ENCODE assay signal across 32 cellular contexts in the genomic region with DNA sequence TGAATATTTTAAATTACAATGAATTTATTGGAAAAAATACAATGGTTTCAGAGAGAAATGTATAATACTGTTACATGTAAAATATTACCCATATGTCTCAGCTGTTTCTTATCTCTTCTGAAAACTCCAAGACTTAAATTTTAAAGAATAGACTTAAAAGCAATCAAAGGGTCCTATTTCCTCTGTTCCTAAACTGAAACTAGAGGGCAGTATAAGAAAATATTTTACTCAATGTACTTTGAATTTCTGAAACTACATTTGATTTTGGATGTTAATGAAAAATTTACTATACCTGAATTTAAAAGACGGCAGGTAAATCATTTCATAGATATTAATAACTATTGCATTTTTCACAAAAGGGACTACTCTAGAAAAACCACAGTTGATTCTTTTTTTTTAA.
A peak's percentile ranks its signal among the peaks of the same experiment; 100 is the strongest.
DNase-seq lines count a peak whose midpoint lies in the region; ATAC-seq, FAIRE-seq and TF ChIP-seq lines count a peak whose summit lies in the region.
"Had no signal": no experiment of that assay in that cellular context is flagged by ENCODE, and none has a peak within 500 bp of the region (broad histone marks: within the 10 kb centered on the region; RNA-seq: fewer than 3 reads in every experiment).

No MANE protein-coding gene starts in this region.

- intact Hi-C loops in HepG2 (cut with micrococcal nuclease; ENCODE audit: unreplicated experiment) (no loop called here), right lobe of liver (cut with DNase I) (no loop called here), sigmoid colon (cut with DNase I) (no loop called here)
- intact Hi-C loops in activated CD4-positive, alpha-beta T cell treated with anti-CD3 and anti-CD28 coated beads for 36 hours (cut with DNase I, micrococcal nuclease): no loop called here

- H3K4me3 ChIP-seq in HepG2 (replicated peaks in 1 of 3; ENCODE audit: insufficient read depth in 1 of 3, low read depth in 2 of 3, low read length in 3 of 3) (no peak overlapping the region), right lobe of liver (no peak overlapping the region), OCI-LY3 (ENCODE audit: low read length) (no peak overlapping the region), sigmoid colon (no peak overlapping the region)
- H3K4me3 ChIP-seq: BLaER1 treated with 17β-estradiol and CSF1 and Interleukin-3, amounts not matched to agents 10 nM and 100 nM; breast epithelium; coronary artery; GM23338; MG63; prostate gland had no signal

- H3K9ac ChIP-seq in HepG2 (ENCODE audit: insufficient read depth, low read depth, low read length) (no peak overlapping the region), OCI-LY3 (ENCODE audit: low read length) (no peak overlapping the region)
- H3K9ac ChIP-seq: BLaER1 treated with 17β-estradiol and CSF1 and Interleukin-3, amounts not matched to agents 10 nM and 100 nM had no signal

- TF ChIP-seq POLR2A in HepG2 (IDR thresholded peaks at IDR 0.05; ENCODE audit: insufficient read depth in 1 of 2, low read depth in 2 of 2, low read length in 2 of 2) (no peak), right lobe of liver (IDR thresholded peaks at IDR 0.05) (no peak), sigmoid colon (IDR thresholded peaks at IDR 0.05) (no peak)

- H3K4me1 ChIP-seq in HepG2 (ENCODE audit: insufficient read depth, low read length): no peaks in the 10 kb centered on the region
- H3K4me1 ChIP-seq in right lobe of liver: no peaks in the 10 kb centered on the region
- no peaks in the 10 kb centered on the region for H3K4me1 ChIP-seq in OCI-LY3 (ENCODE audit: low read length)
- H3K4me1 ChIP-seq in sigmoid colon: no peaks in the 10 kb centered on the region
- H3K4me1 ChIP-seq: BLaER1 treated with 17β-estradiol and CSF1 and Interleukin-3, amounts not matched to agents 10 nM and 100 nM; breast epithelium; prostate gland had no signal

- no peak overlapping the region for H3K4me3 Mint-ChIP-seq in chondrocyte (ENCODE audit: unreplicated experiment)
- no peak overlapping the region for H3K4me3 Mint-ChIP-seq in osteocyte (ENCODE audit: unreplicated experiment)
- no peak overlapping the region for H3K4me3 Mint-ChIP-seq in activated CD4-positive, alpha-beta T cell treated with anti-CD3 and anti-CD28 coated beads for 36 hours
- H3K4me3 Mint-ChIP-seq: activated naive CD4-positive, alpha-beta T cell treated with anti-CD3 and anti-CD28 coated beads for 36 hours; activated T-helper 1 cell treated with anti-CD3 and anti-CD28 coated beads, Interleukin-12 subunit alpha, Interleukin-12 subunit beta, Interleukin-2, Interleukin-4 antibody, amounts not matched to agents 30 ng/mL and 10 ng/mL and 1 ng/mL, durations not matched to agents 14 hours and 24 hours and 36 hours; GM23338; stimulated activated memory B cell treated with anti-CD40 and anti-IgM and Interleukin-4, amounts not matched to agents 10 μg/mL and 1 μg/mL and 100 μg/mL, for 72 hours; T-helper 2 cell treated with Interferon-gamma antibody and Interleukin-4, amounts not matched to agents 5 μg/mL and 100 μg/mL, for 36 hours; type B pancreatic cell had no signal

- no peaks in the 10 kb centered on the region for H4K20me1 ChIP-seq in HepG2 (ENCODE audit: insufficient read depth, low read length)
- H4K20me1 ChIP-seq in OCI-LY3 (ENCODE audit: insufficient read depth, low read length): no peaks in the 10 kb centered on the region
- H4K20me1 ChIP-seq: BLaER1 treated with 17β-estradiol and CSF1 and Interleukin-3, amounts not matched to agents 10 nM and 100 nM had no signal

- POLR2A ChIA-PET in HepG2 (lab: Yijun Ruan, JAX) (no interaction called here), HEK293T (lab: Yijun Ruan, JAX) (no interaction called here)
- POLR2A ChIA-PET in activated CD4-positive, alpha-beta T cell treated with anti-CD3 and anti-CD28 coated beads for 36 hours (lab: Charles Lee): no interaction called here

- H3K27ac ChIP-seq in HepG2 (ENCODE audit: extremely low read length, insufficient read depth, low read length) (no peak overlapping the region), right lobe of liver (no peak overlapping the region), OCI-LY3 (ENCODE audit: low read length) (no peak overlapping the region), sigmoid colon (no peak overlapping the region)
- H3K27ac ChIP-seq: BLaER1 treated with 17β-estradiol and CSF1 and Interleukin-3, amounts not matched to agents 10 nM and 100 nM; breast epithelium; coronary artery; prostate gland; RWPE1 had no signal

- TF ChIP-seq CTCF in HepG2 (CRISPR knock-in tag; IDR thresholded peaks at IDR 0.05): no peak
- peak in 2 of 4 donors; percentile 8 to 14 for TF ChIP-seq CTCF in right lobe of liver (IDR thresholded peaks at IDR 0.05)
- peak; percentile 64 for TF ChIP-seq CTCF in OCI-LY3 (IDR thresholded peaks at IDR 0.05; ENCODE audit: low read depth, low read length)
- TF ChIP-seq CTCF in chondrocyte (IDR thresholded peaks at IDR 0.05): peak; percentile 68
- TF ChIP-seq CTCF in osteocyte (IDR thresholded peaks at IDR 0.05): peak; percentile 36
- TF ChIP-seq CTCF in sigmoid colon (IDR thresholded peaks at IDR 0.05): no peak

- DNase-seq in HepG2 (ENCODE audit: low spot score) (no peak), right lobe of liver (no peak), chondrocyte (ENCODE audit: low spot score) (no peak), osteocyte (ENCODE audit: extremely low spot score, unreplicated experiment) (no peak), HEK293T (ENCODE audit: extremely low spot score) (no peak), sigmoid colon (no peak)
- DNase-seq in activated CD4-positive, alpha-beta T cell treated with anti-CD3 and anti-CD28 coated beads for 36 hours: no peak
- DNase-seq: activated naive CD4-positive, alpha-beta T cell treated with anti-CD3 and anti-CD28 coated beads for 36 hours; Calu3; effector memory CD4-positive, alpha-beta T cell; EL; erythroblast; left ventricle myocardium superior; MG63; NCI-H1436; NCI-H345; NCI-H748 treated with DMSO at 0.1 percent for 48 hours; stimulated activated CD4-positive, alpha-beta T cell treated with anti-CD3 and anti-CD28 coated beads, Interleukin-4, amount 100 ng/mL, for 4 hours; substantia nigra had no signal

- H3K9me3 Mint-ChIP-seq in chondrocyte (ENCODE audit: low read depth): peaks cover 3% of the 10 kb centered on the region
- H3K9me3 Mint-ChIP-seq in osteocyte (ENCODE audit: unreplicated experiment): no peaks in the 10 kb centered on the region
- peaks cover 2% of the 10 kb centered on the region for H3K9me3 Mint-ChIP-seq in activated CD4-positive, alpha-beta T cell treated with anti-CD3 and anti-CD28 coated beads for 36 hours (ENCODE audit: low read depth)
- H3K9me3 Mint-ChIP-seq: activated T-helper 1 cell treated with anti-CD3 and anti-CD28 coated beads, Interleukin-12 subunit alpha, Interleukin-12 subunit beta, Interleukin-2, Interleukin-4 antibody, amounts not matched to agents 30 ng/mL and 10 ng/mL and 1 ng/mL, durations not matched to agents 14 hours and 24 hours and 36 hours; GM23338; stimulated activated memory B cell treated with anti-CD40 and anti-IgM and Interleukin-4, amounts not matched to agents 10 μg/mL and 1 μg/mL and 100 μg/mL, for 72 hours; T-helper 2 cell treated with Interferon-gamma antibody and Interleukin-4, amounts not matched to agents 5 μg/mL and 100 μg/mL, for 36 hours; type B pancreatic cell had no signal

- H3K27ac Mint-ChIP-seq in chondrocyte (ENCODE audit: unreplicated experiment) (no peak overlapping the region), osteocyte (ENCODE audit: unreplicated experiment) (no peak overlapping the region)
- no peak overlapping the region for H3K27ac Mint-ChIP-seq in activated CD4-positive, alpha-beta T cell treated with anti-CD3 and anti-CD28 coated beads for 36 hours
- H3K27ac Mint-ChIP-seq: activated naive CD4-positive, alpha-beta T cell treated with anti-CD3 and anti-CD28 coated beads for 36 hours; activated T-helper 1 cell treated with anti-CD3 and anti-CD28 coated beads, Interleukin-12 subunit alpha, Interleukin-12 subunit beta, Interleukin-2, Interleukin-4 antibody, amounts not matched to agents 30 ng/mL and 10 ng/mL and 1 ng/mL, durations not matched to agents 14 hours and 24 hours and 36 hours; GM23338; stimulated activated memory B cell treated with anti-CD40 and anti-IgM and Interleukin-4, amounts not matched to agents 10 μg/mL and 1 μg/mL and 100 μg/mL, for 72 hours; T-helper 2 cell treated with Interferon-gamma antibody and Interleukin-4, amounts not matched to agents 5 μg/mL and 100 μg/mL, for 36 hours; type B pancreatic cell had no signal

- H3K36me3 Mint-ChIP-seq in chondrocyte (ENCODE audit: low read depth) (no peaks in the 10 kb centered on the region), osteocyte (ENCODE audit: unreplicated experiment) (peaks cover 3% of the 10 kb centered on the region)
- peaks cover 31% of the 10 kb centered on the region for H3K36me3 Mint-ChIP-seq in activated CD4-positive, alpha-beta T cell treated with anti-CD3 and anti-CD28 coated beads for 36 hours (ENCODE audit: low read depth)

- no peak for TF ChIP-seq RAD21 in HepG2 (CRISPR knock-in tag; IDR thresholded peaks at IDR 0.05)

- no peak for ATAC-seq in HepG2
- ATAC-seq in right lobe of liver: no peak
- no peak for ATAC-seq in activated CD4-positive, alpha-beta T cell treated with anti-CD3 and anti-CD28 coated beads for 36 hours
- ATAC-seq: GM23338; left ventricle myocardium superior; stimulated activated memory B cell treated with anti-CD40 and anti-IgM and Interleukin-4, amounts not matched to agents 10 μg/mL and 1 μg/mL and 100 μg/mL, for 72 hours had no signal

- H2AFZ ChIP-seq in HepG2 (ENCODE audit: low read length): no peak overlapping the region
- H2AFZ ChIP-seq in OCI-LY3 (ENCODE audit: low read depth, low read length): no peak overlapping the region
- H2AFZ ChIP-seq: GM23338 had no signal

- H3K36me3 ChIP-seq in HepG2 (replicated peaks in 1 of 2; ENCODE audit: control insufficient read depth in 1 of 2, insufficient read depth in 2 of 2, low read length in 2 of 2): peaks cover 1 to 6% of the 10 kb centered on the region in 2 experiments; a peak in 1 of 5 replicates
- H3K36me3 ChIP-seq in right lobe of liver: no peaks in the 10 kb centered on the region
- H3K36me3 ChIP-seq in OCI-LY3 (replicated peaks; ENCODE audit: low read depth, low read length): peaks cover 3% of the 10 kb centered on the region
- no peaks in the 10 kb centered on the region for H3K36me3 ChIP-seq in sigmoid colon
- H3K36me3 ChIP-seq: MG63, prostate gland had no signal

- H3K27me3 Mint-ChIP-seq in chondrocyte (ENCODE audit: low read depth) (no peaks in the 10 kb centered on the region), osteocyte (ENCODE audit: unreplicated experiment) (no peaks in the 10 kb centered on the region)
- H3K27me3 Mint-ChIP-seq in activated CD4-positive, alpha-beta T cell treated with anti-CD3 and anti-CD28 coated beads for 36 hours: no peaks in the 10 kb centered on the region
- H3K27me3 Mint-ChIP-seq: stimulated activated memory B cell treated with anti-CD40 and anti-IgM and Interleukin-4, amounts not matched to agents 10 μg/mL and 1 μg/mL and 100 μg/mL, for 72 hours; type B pancreatic cell had no signal

- H3K27me3 ChIP-seq in HepG2 (ENCODE audit: control insufficient read depth in 1 of 2, insufficient read depth in 2 of 2, low read length in 2 of 2): no peaks in the 10 kb centered on the region
- H3K27me3 ChIP-seq in right lobe of liver: no peaks in the 10 kb centered on the region
- no peaks in the 10 kb centered on the region for H3K27me3 ChIP-seq in OCI-LY3 (ENCODE audit: low read depth, low read length)
- H3K27me3 ChIP-seq in sigmoid colon: no peaks in the 10 kb centered on the region
- H3K27me3 ChIP-seq: BLaER1 treated with 17β-estradiol and CSF1 and Interleukin-3, amounts not matched to agents 10 nM and 100 nM; breast epithelium; MG63 had no signal

- 100% methylated on average over 1 of the region's 1 CpG for WGBS in HepG2 (ENCODE audit: low lambda C conversion rate)
- WGBS in right lobe of liver (ENCODE audit: insufficient coverage, low coverage, low lambda C conversion rate, missing lambda C conversion rate): 89% methylated on average over 1 of the region's 1 CpG
- 95 to 96% methylated on average over 1 of the region's 1 CpG for WGBS in sigmoid colon, 2 donors

- H3K79me2 ChIP-seq in HepG2 (ENCODE audit: insufficient read depth, low read length) (no peaks in the 10 kb centered on the region), OCI-LY3 (ENCODE audit: low read length) (no peaks in the 10 kb centered on the region)

- TF ChIP-seq EP300 in HepG2 (IDR thresholded peaks at IDR 0.05; ENCODE audit: low read depth in 2 of 2, low read length in 2 of 2) (no peak), HepG2 (CRISPR knock-in tag; IDR thresholded peaks at IDR 0.05; ENCODE audit: borderline replicate concordance) (no peak), sigmoid colon (IDR thresholded peaks at IDR 0.05) (no peak)

- H3K9me3 ChIP-seq in HepG2 (ENCODE audit: low read length): no peaks in the 10 kb centered on the region
- no peaks in the 10 kb centered on the region for H3K9me3 ChIP-seq in right lobe of liver
- no peaks in the 10 kb centered on the region for H3K9me3 ChIP-seq in OCI-LY3 (ENCODE audit: insufficient read depth, low read length)
- H3K9me3 ChIP-seq in sigmoid colon: no peaks in the 10 kb centered on the region
- H3K9me3 ChIP-seq: BLaER1 treated with 17β-estradiol and CSF1 and Interleukin-3, amounts not matched to agents 10 nM and 100 nM; breast epithelium; prostate gland had no signal

- no peak for FAIRE-seq in HepG2 (lab: Jason Lieb, UNC)
- FAIRE-seq: GM12892, islet of Langerhans had no signal

- BruUV-seq in HepG2 (replicated peaks; lab: Mats Ljungman, UMichigan): no TSS peak

- CTCF ChIA-PET in HepG2 (lab: Yijun Ruan, JAX; ENCODE audit: low intra/inter-chr PET ratio, low total read pairs): no interaction called here
- CTCF ChIA-PET in activated CD4-positive, alpha-beta T cell treated with anti-CD3 and anti-CD28 coated beads for 36 hours (lab: Charles Lee): interaction anchor here (1.3 kb wide), 1 partner anchor 52 kb away, joined by 3 read pairs; no protein-coding TSS in a partner anchor
- CTCF ChIA-PET in HEK293T (lab: Yijun Ruan, JAX): no interaction called here

- H3K4me2 ChIP-seq in HepG2 (ENCODE audit: low read depth, low read length) (no peak overlapping the region), OCI-LY3 (ENCODE audit: low read length) (no peak overlapping the region)
- H3K4me2 ChIP-seq: BLaER1 treated with 17β-estradiol and CSF1 and Interleukin-3, amounts not matched to agents 10 nM and 100 nM; GM23338 had no signal

- peaks cover 24% of the 10 kb centered on the region for H3K4me1 Mint-ChIP-seq in chondrocyte (ENCODE audit: low read depth)
- peaks cover 32% of the 10 kb centered on the region for H3K4me1 Mint-ChIP-seq in osteocyte (ENCODE audit: unreplicated experiment)
- peaks cover 12% of the 10 kb centered on the region for H3K4me1 Mint-ChIP-seq in activated CD4-positive, alpha-beta T cell treated with anti-CD3 and anti-CD28 coated beads for 36 hours
- H3K4me1 Mint-ChIP-seq: GM23338; stimulated activated memory B cell treated with anti-CD40 and anti-IgM and Interleukin-4, amounts not matched to agents 10 μg/mL and 1 μg/mL and 100 μg/mL, for 72 hours had no signal

- in situ Hi-C loops in HepG2 (cut with HindIII; ENCODE audit: extremely low pct_ligation_motif_present, low pct_unique_long_range_greater_than_20kb): no loop called here

Comparison
In these comparisons a context has a peak if more than half of its experiments do, and no peak if none do; other contexts are left out.
1. CTCF ChIP-seq: peak in OCI-LY3 (single experiment), chondrocyte (single experiment) and osteocyte (single experiment); none in HepG2 (single experiment) and sigmoid colon (0 of 4).